ENCODE assay signal across 1 cellular context in genomic region chr4:126627255-126627654, GRCh38.
TF ChIP-seq lines count a peak whose summit lies in the region.

No MANE protein-coding gene starts in this region.

TF ChIP-seq in GM12878, 131 proteins besides CTCF, POLR2A, EP300 and RAD21 (continued from another document):
- TF ChIP-seq CBX5 (IDR thresholded peaks at IDR 0.05; ENCODE audit: low read depth) (no peak), SKIL (IDR thresholded peaks at IDR 0.05; ENCODE audit: low read depth, poor library complexity, severe bottlenecking) (no peak), USF1 (IDR thresholded peaks at IDR 0.05; ENCODE audit: borderline replicate concordance, extremely low read length, insufficient read depth, low read depth, low read length) (no peak), GABPA (IDR thresholded peaks at IDR 0.05; ENCODE audit: low read depth) (no peak), BMI1 (IDR thresholded peaks at IDR 0.05; ENCODE audit: borderline replicate concordance) (no peak), MTA2 (IDR thresholded peaks at IDR 0.05; ENCODE audit: low read depth) (no peak), ELK1 (IDR thresholded peaks at IDR 0.05; ENCODE audit: low read depth, low read length) (no peak), LARP7 (IDR thresholded peaks at IDR 0.05) (no peak), E2F4 (IDR thresholded peaks at IDR 0.05; ENCODE audit: low read depth, low read length) (no peak), BCL11A (IDR thresholded peaks at IDR 0.05; ENCODE audit: low read depth, low read length) (no peak), POLR2AphosphoS2 (IDR thresholded peaks at IDR 0.05; ENCODE audit: low read depth, low read length) (no peak), MLLT1 (IDR thresholded peaks at IDR 0.05) (no peak)
TF ChIP-seq in GM12878: peak in this region for 0.
